ENCODE assay signal across 13 cellular contexts in the genomic region with DNA sequence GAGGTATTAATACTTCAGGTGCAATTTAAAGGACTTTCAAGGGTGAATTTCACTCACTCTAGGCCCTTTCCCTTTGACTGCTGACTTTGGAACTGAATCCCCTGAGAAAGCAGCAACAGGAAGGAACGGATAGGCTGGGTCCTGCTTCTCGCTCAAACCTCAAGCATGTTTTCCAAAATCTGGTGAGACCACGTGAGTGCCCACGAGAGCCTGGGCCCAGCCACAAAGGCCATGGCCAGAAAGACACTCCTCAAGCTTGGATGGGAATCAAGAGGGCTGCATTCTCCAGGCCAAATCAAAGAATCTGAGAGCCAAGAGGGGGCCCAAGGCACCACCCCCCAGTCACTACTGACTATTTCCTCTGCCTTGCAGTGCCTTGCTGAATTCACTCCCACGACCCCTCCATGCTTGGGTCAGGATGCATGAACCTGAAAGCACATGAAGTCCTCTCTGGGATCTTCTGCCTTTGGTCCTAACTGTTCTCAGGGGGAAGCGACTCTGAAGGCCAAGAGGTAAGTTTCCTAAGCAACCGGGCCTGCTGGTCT.
"Had no signal": no experiment of that assay in that cellular context is flagged by ENCODE, and none has a peak within 500 bp of the region (broad histone marks: within the 10 kb centered on the region; RNA-seq: fewer than 3 reads in every experiment).

No MANE protein-coding gene starts in this region.

- ATAC-seq: gastroesophageal sphincter had no signal

- H3K36me3 Mint-ChIP-seq: WTC11 had no signal

- H3K27ac Mint-ChIP-seq: memory B cell had no signal

- H3K27ac ChIP-seq: stomach, transverse colon had no signal

- H3K4me3 ChIP-seq: gastroesophageal sphincter, stomach, transverse colon had no signal

- H3K4me3 Mint-ChIP-seq: memory B cell; nephron progenitor cell; T-helper 1 cell treated with Interleukin-12 subunit alpha and Interleukin-12 subunit beta and Interleukin-4 antibody, amounts not matched to agents 30 μg/mL and 1 μg/mL, for 36 hours; WTC11 had no signal

- H3K9me3 Mint-ChIP-seq: memory B cell; nephron progenitor cell; T-helper 1 cell treated with Interleukin-12 subunit alpha and Interleukin-12 subunit beta and Interleukin-4 antibody, amounts not matched to agents 30 μg/mL and 1 μg/mL, for 36 hours; WTC11 had no signal

- H3K36me3 ChIP-seq: transverse colon had no signal

- H3K27me3 ChIP-seq: gastroesophageal sphincter, stomach, transverse colon had no signal

- DNase-seq: caudate nucleus; cortex of kidney; effector memory CD4-positive, alpha-beta T cell; hippocampal formation; nephron progenitor cell; stimulated activated CD4-positive, alpha-beta T cell treated with anti-CD3 and anti-CD28 coated beads, Interleukin-15, amount 100 ng/mL, for 24 hours; stimulated activated CD4-positive, alpha-beta T cell treated with anti-CD3 and anti-CD28 coated beads, Interleukin-4, amount 100 ng/mL, for 4 hours; stomach; transverse colon had no signal

- H3K9me3 ChIP-seq: gastroesophageal sphincter, stomach, transverse colon had no signal

- H3K27me3 Mint-ChIP-seq: memory B cell had no signal
